Comparison of ENCODE assay signal across 14 cellular contexts in the genomic region with DNA sequence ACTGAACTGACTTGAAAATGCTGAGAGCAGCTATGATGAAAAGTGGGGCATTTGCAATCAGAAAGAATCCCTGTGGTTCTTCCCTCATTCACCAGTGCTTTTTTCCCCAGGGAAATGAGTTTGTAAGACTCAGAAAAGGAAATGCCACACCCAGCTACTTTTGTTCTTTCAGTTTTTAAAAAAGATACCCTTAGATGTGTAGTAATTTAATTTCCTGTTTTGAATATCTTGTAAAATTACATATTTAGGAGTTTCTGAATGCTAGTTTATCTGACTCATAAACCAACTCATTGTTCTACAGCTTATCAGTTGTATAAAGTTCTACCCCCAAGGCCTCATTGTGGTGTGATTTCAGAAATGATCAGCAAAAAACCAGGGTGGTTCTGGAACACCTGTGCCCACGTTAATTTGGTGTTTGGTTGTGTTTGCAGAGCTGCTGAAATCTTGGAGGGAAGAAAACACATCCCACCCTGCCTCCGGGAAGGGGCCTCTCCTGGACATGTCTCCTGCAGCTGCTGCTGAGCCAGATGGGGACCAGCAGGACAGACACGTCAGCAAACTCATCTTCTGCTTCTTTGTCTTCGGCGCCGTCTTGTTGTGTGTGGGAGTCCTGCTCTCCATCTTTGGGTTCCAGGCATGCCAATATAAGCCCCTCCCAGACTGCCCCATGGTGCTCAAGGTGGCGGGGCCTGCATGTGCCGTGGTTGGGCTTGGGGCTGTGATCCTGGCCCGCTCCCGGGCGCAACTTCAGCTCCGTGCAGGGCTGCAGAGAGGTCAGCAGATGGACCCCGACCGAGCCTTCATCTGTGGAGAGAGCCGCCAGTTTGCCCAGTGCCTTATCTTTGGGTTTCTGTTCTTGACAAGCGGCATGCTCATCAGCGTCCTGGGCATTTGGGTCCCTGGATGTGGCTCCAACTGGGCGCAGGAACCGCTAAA. TPM values are rescaled to one million over a fixed set of nuclear protein-coding genes. Genes with fewer than 3 reads are reported as not detected.
DNase-seq lines count a peak whose midpoint lies in the region; ATAC-seq, FAIRE-seq and TF ChIP-seq lines count a peak whose summit lies in the region.
"Had no signal": no experiment of that assay in that cellular context is flagged by ENCODE, and none has a peak within 500 bp of the region (broad histone marks: within the 10 kb centered on the region; RNA-seq: fewer than 3 reads in every experiment).

No MANE protein-coding gene starts in this region.

- H3K36me3 ChIP-seq in BJ (ENCODE audit: control insufficient read depth, insufficient read depth, low read length): no peaks in the 10 kb centered on the region
- H3K36me3 ChIP-seq in GM12878 (ENCODE audit: control insufficient read depth in 2 of 2, insufficient read depth in 2 of 2, low read length in 1 of 2): no peaks in the 10 kb centered on the region
- no peaks in the 10 kb centered on the region for H3K36me3 ChIP-seq in Karpas-422 (ENCODE audit: insufficient read depth, low read length)
- no peaks in the 10 kb centered on the region for H3K36me3 ChIP-seq in HepG2 (replicated peaks in 1 of 2; ENCODE audit: control insufficient read depth in 1 of 2, insufficient read depth in 2 of 2, low read length in 2 of 2)
- H3K36me3 ChIP-seq: tibial artery had no signal

- no peak for TF ChIP-seq CTCF in BJ (IDR thresholded peaks at IDR 0.05; ENCODE audit: insufficient read depth, low read depth, low read length)
- no peak for TF ChIP-seq CTCF in GM12878 (IDR thresholded peaks at IDR 0.05 in 2 of 3, conservative IDR thresholded peaks at IDR 0.05 in 1 of 3; ENCODE audit: control insufficient read depth in 2 of 3, extremely low read depth in 1 of 3, insufficient read depth in 1 of 3, low read depth in 3 of 3, low read length in 3 of 3)
- no peak for TF ChIP-seq CTCF in HepG2 (CRISPR knock-in tag; IDR thresholded peaks at IDR 0.05)

- in situ Hi-C loops in GM12878 (cut with MboI) (no loop called here), HepG2 (cut with HindIII; ENCODE audit: extremely low pct_ligation_motif_present, low pct_unique_long_range_greater_than_20kb) (no loop called here)

- RAD21 ChIA-PET in GM12878 (lab: Charles Lee; ENCODE audit: unreplicated experiment): no interaction called here

- H2AFZ ChIP-seq in GM12878 (ENCODE audit: control insufficient read depth, low read depth, low read length): no peak overlapping the region
- no peak overlapping the region for H2AFZ ChIP-seq in Karpas-422 (ENCODE audit: low read length)
- H2AFZ ChIP-seq in HepG2 (ENCODE audit: low read length): no peak overlapping the region

- no peak for ATAC-seq in GM12878
- ATAC-seq in HepG2: no peak

- no peaks in the 10 kb centered on the region for H3K9me2 ChIP-seq in Karpas-422 (replicated peaks; ENCODE audit: insufficient read depth, low read length)

- peaks cover 4% of the 10 kb centered on the region; the same call in 1 of the 2 replicates for H4K20me1 ChIP-seq in GM12878 (ENCODE audit: control insufficient read depth, insufficient read depth)
- no peaks in the 10 kb centered on the region for H4K20me1 ChIP-seq in Karpas-422 (ENCODE audit: insufficient read depth, low read depth, low read length)
- no peaks in the 10 kb centered on the region for H4K20me1 ChIP-seq in HepG2 (ENCODE audit: insufficient read depth, low read length)

- BruUV-seq in GM12878 (replicated peaks; lab: Mats Ljungman, UMichigan): no TSS peak
- BruUV-seq in HepG2 (replicated peaks; lab: Mats Ljungman, UMichigan): no TSS peak

- POLR2A ChIA-PET in BJ (lab: Charles Lee) (interaction anchor here (0.6 kb wide), 1 partner anchor 1553 kb away, joined by 3 read pairs; no protein-coding TSS in a partner anchor), GM12878 (lab: Charles Lee) (no interaction called here), HepG2 (lab: Yijun Ruan, JAX) (no interaction called here)

- intact Hi-C loops in GM12878 (cut with micrococcal nuclease; ENCODE audit: unreplicated experiment) (no loop called here), HepG2 (cut with micrococcal nuclease; ENCODE audit: unreplicated experiment) (no loop called here)

- H3K4me3 ChIP-seq in BJ (ENCODE audit: low read depth, low read length) (no peak overlapping the region), GM12878 (no peak overlapping the region), Karpas-422 (ENCODE audit: low read length) (no peak overlapping the region), HepG2 (replicated peaks in 1 of 3; ENCODE audit: insufficient read depth in 1 of 3, low read depth in 2 of 3, low read length in 3 of 3) (no peak overlapping the region)
- H3K4me3 ChIP-seq: tibial artery had no signal

- peak; percentile 41 for FAIRE-seq in GM12878 (lab: Jason Lieb, UNC)
- FAIRE-seq in HepG2 (lab: Jason Lieb, UNC): no peak
- FAIRE-seq: kidney had no signal

- SMC1A ChIA-PET in GM12878 (lab: Charles Lee; ENCODE audit: uncharacterized antibody, unreplicated experiment): no interaction called here

- H3K9ac ChIP-seq in GM12878 (ENCODE audit: control insufficient read depth, insufficient read depth, low read length) (no peak overlapping the region), Karpas-422 (ENCODE audit: low read length) (no peak overlapping the region), HepG2 (ENCODE audit: insufficient read depth, low read depth, low read length) (no peak overlapping the region)

- H3K79me2 ChIP-seq in GM12878 (ENCODE audit: control insufficient read depth, insufficient read depth, low read length) (no peaks in the 10 kb centered on the region), Karpas-422 (ENCODE audit: low read length) (no peaks in the 10 kb centered on the region), HepG2 (ENCODE audit: insufficient read depth, low read length) (no peaks in the 10 kb centered on the region)

- TF ChIP-seq RAD21 in GM12878 (IDR thresholded peaks at IDR 0.05; ENCODE audit: insufficient read depth, low read depth, low read length): no peak
- TF ChIP-seq RAD21 in HepG2 (CRISPR knock-in tag; IDR thresholded peaks at IDR 0.05): no peak

- CTCF ChIA-PET in BJ (lab: Yijun Ruan, JAX): interaction anchor here (0.8 to 1.7 kb wide), 7 partner anchors 31 to 328 kb away, joined by 3 to 6 read pairs (median 4); no protein-coding TSS in a partner anchor
- CTCF ChIA-PET in GM12878 (lab: Yijun Ruan, JAX): no interaction called here
- CTCF ChIA-PET in HepG2 (lab: Yijun Ruan, JAX; ENCODE audit: low intra/inter-chr PET ratio, low total read pairs): no interaction called here

- no peaks in the 10 kb centered on the region for H3K4me1 ChIP-seq in GM12878 (ENCODE audit: control insufficient read depth, insufficient read depth, low read length)
- H3K4me1 ChIP-seq in Karpas-422 (ENCODE audit: low read length): peaks cover 16% of the 10 kb centered on the region
- H3K4me1 ChIP-seq in HepG2 (ENCODE audit: insufficient read depth, low read length): peaks cover 6% of the 10 kb centered on the region; the same call in 1 of the 2 replicates

- TF ChIP-seq EP300 in GM12878 (IDR thresholded peaks at IDR 0.05; ENCODE audit: borderline replicate concordance in 1 of 2, control insufficient read depth in 1 of 2, low read depth in 2 of 2, low read length in 2 of 2) (no peak), HepG2 (IDR thresholded peaks at IDR 0.05; ENCODE audit: low read depth in 2 of 2, low read length in 2 of 2) (no peak), HepG2 (CRISPR knock-in tag; IDR thresholded peaks at IDR 0.05; ENCODE audit: borderline replicate concordance) (no peak)

- H3K9me3 ChIP-seq in GM12878 (replicated peaks; ENCODE audit: control insufficient read depth, insufficient read depth, low read length) (no peaks in the 10 kb centered on the region), Karpas-422 (ENCODE audit: low read length) (no peaks in the 10 kb centered on the region), HepG2 (ENCODE audit: low read length) (no peaks in the 10 kb centered on the region)
- H3K9me3 ChIP-seq: tibial artery had no signal

- DNase-seq in BJ (ENCODE audit: low read depth) (peak; percentile 26), HCEC 1CT (peak; percentile 22), GM12878 (ENCODE audit: low read depth, low spot score) (no peak), iPS-NIHi7 (ENCODE audit: extremely low spot score) (peak; percentile 46), Karpas-422 (no peak), HepG2 (ENCODE audit: low spot score) (no peak), epidermal melanocyte (ENCODE audit: insufficient read length, low spot score) (no peak), NCI-H2029 (lab: John Stamatoyannopoulos, UW) (no peak)
- DNase-seq: activated B cell treated with CpG ODN at 0.5 μM for 24 hours, DMS153, kidney, NCI-H1048, tibial artery had no signal

- TF ChIP-seq POLR2A in GM12878 (IDR thresholded peaks at IDR 0.05; ENCODE audit: low read depth, low read length): no peak
- TF ChIP-seq POLR2A in HepG2 (IDR thresholded peaks at IDR 0.05; ENCODE audit: insufficient read depth in 1 of 2, low read depth in 2 of 2, low read length in 2 of 2): no peak

- H3K27me3 ChIP-seq in BJ (ENCODE audit: control insufficient read depth, insufficient read depth, low read length) (no peaks in the 10 kb centered on the region), GM12878 (replicated peaks in 1 of 2; ENCODE audit: control insufficient read depth in 2 of 2, insufficient read depth in 2 of 2, low read length in 1 of 2) (peaks cover 7 to 9% of the 10 kb centered on the region in 2 experiments), Karpas-422 (ENCODE audit: low read length) (no peaks in the 10 kb centered on the region), HepG2 (ENCODE audit: control insufficient read depth in 1 of 2, insufficient read depth in 2 of 2, low read length in 2 of 2) (peaks cover 11 to 72% of the 10 kb centered on the region in 2 experiments)

- WGBS in GM12878 (ENCODE audit: insufficient coverage, insufficient replicate concordance, low lambda C conversion rate, missing lambda C conversion rate): 60% methylated on average over 19 of the region's 19 CpGs
- WGBS in HepG2 (ENCODE audit: low lambda C conversion rate): 11% methylated on average over 7 of the region's 19 CpGs

- H3K4me2 ChIP-seq in GM12878 (ENCODE audit: control insufficient read depth, insufficient read depth): no peak overlapping the region
- H3K4me2 ChIP-seq in Karpas-422 (ENCODE audit: low read depth, low read length, poor library complexity, severe bottlenecking): no peak overlapping the region
- no peak overlapping the region for H3K4me2 ChIP-seq in HepG2 (ENCODE audit: low read depth, low read length)

- H3K27ac ChIP-seq in GM12878 (ENCODE audit: control insufficient read depth, insufficient read depth) (no peak overlapping the region), Karpas-422 (ENCODE audit: low read length) (no peak overlapping the region), HepG2 (ENCODE audit: extremely low read length, insufficient read depth, low read length) (no peak overlapping the region)
- H3K27ac ChIP-seq: tibial artery had no signal

RNA-seq across cellular contexts. Expression of gene TMEM171, which starts 2.8 kb away (rescaled TPM):
- polyA plus RNA-seq in BJ (2011; rRNA removed) (4.4 and 5.3 TPM in 2 replicates), GM12878 (2011; rRNA removed) (not detected in 2 replicates), GM12878 (2014; fragmentation: Illumina TruSeq; extraction: Trizol) (not detected in 2 replicates), GM12878 (2014; fragmentation: Nextera tagmentation; extraction: Ambion mirVana) (not detected), GM12878 (2014; rRNA removed) (not detected in 2 replicates), GM12878 (2016; fragmentation: Nextera tagmentation; extraction: Ambion mirVana) (not detected), HepG2 (2011; rRNA removed) (0.12 TPM in 1 of 2 replicates, not detected in the other)
- polyA minus RNA-seq in BJ (2011; rRNA and poly(A)+ RNA removed): 1.3 and 2.1 TPM in 2 replicates
- total RNA-seq in GM12878 (2013; cell fraction: nucleolus; rRNA removed): not detected in 2 replicates
- total RNA-seq in GM12878 (2014; rRNA removed) (not detected in 2 replicates), GM12878 (2014; rRNA removed; fragmentation: Illumina TruSeq; extraction: Trizol) (not detected in 2 replicates), GM12878 (2021) (not detected in 2 replicates), HepG2 (2016; rRNA removed; fragmentation: Illumina TruSeq; extraction: Trizol) (not detected in 2 replicates)
- polyA plus RNA-seq in GM12878 (2011; ENCODE audit: low read depth): not detected
- 0.07 TPM in 1 of 2 replicates, not detected in the other for polyA plus RNA-seq in GM12878 (2011; cell fraction: cytosol; rRNA removed)
- not detected in 2 replicates for polyA plus RNA-seq in GM12878 (2011; cell fraction: nucleus; rRNA removed)
- not detected in 2 replicates for polyA plus RNA-seq in GM12878 (2012)
- not detected in 2 replicates for polyA minus RNA-seq in GM12878 (2011; rRNA and poly(A)+ RNA removed)
- polyA minus RNA-seq in GM12878 (2011; cell fraction: cytosol; rRNA and poly(A)+ RNA removed): not detected in 2 replicates
- polyA minus RNA-seq in GM12878 (2011; cell fraction: nucleus; rRNA and poly(A)+ RNA removed): not detected in 2 replicates
- not detected in 2 replicates for total RNA-seq in Karpas-422 (2014; rRNA removed; shearing (Covaris generic); ENCODE audit: low replicate concordance)
- total RNA-seq in HepG2 (2016; cell fraction: cytosol; rRNA removed; fragmentation: Illumina TruSeq; extraction: Trizol; ENCODE audit: low read depth): not detected in 2 replicates
- not detected in 2 replicates for total RNA-seq in HepG2 (2016; cell fraction: insoluble cytoplasmic fraction; rRNA removed; fragmentation: Illumina TruSeq; extraction: Trizol)
- total RNA-seq in HepG2 (2016; cell fraction: membrane; rRNA removed; fragmentation: Illumina TruSeq; extraction: Trizol): not detected in 2 replicates
- not detected in 2 replicates for total RNA-seq in HepG2 (2016; cell fraction: nucleus; rRNA removed; fragmentation: Illumina TruSeq; extraction: Trizol)
- polyA plus RNA-seq in HepG2 (2011; cell fraction: cytosol; rRNA removed): not detected in 2 replicates
- polyA plus RNA-seq in HepG2 (2011; cell fraction: nucleus; rRNA removed): not detected in 2 replicates
- not detected in 2 replicates for polyA plus RNA-seq in HepG2 (2012)
- not detected in 2 replicates for polyA plus RNA-seq in HepG2 (2016; cell fraction: cytosol; fragmentation: Illumina TruSeq; extraction: Trizol; ENCODE audit: low read depth)
- not detected in 2 replicates for polyA plus RNA-seq in HepG2 (2016; cell fraction: insoluble cytoplasmic fraction; fragmentation: Illumina TruSeq; extraction: Trizol; ENCODE audit: low read depth)
- not detected in 2 replicates for polyA plus RNA-seq in HepG2 (2016; cell fraction: membrane; fragmentation: Illumina TruSeq; extraction: Trizol; ENCODE audit: low read depth)
- not detected in 2 replicates for polyA plus RNA-seq in HepG2 (2016; cell fraction: nucleus; fragmentation: Illumina TruSeq; extraction: Trizol; ENCODE audit: insufficient read depth, low read depth)
- 0.19 TPM in 1 of 2 replicates, not detected in the other for polyA minus RNA-seq in HepG2 (2011; rRNA and poly(A)+ RNA removed; ENCODE audit: low replicate concordance)
- polyA minus RNA-seq in HepG2 (2011; cell fraction: cytosol; rRNA and poly(A)+ RNA removed): not detected in 2 replicates
- not detected in 2 replicates for polyA minus RNA-seq in HepG2 (2011; cell fraction: nucleus; rRNA and poly(A)+ RNA removed)
- total RNA-seq: activated B cell treated with CpG ODN at 0.5 μM for 24 hours, omental fat pad had no signal

RNA-seq across cellular contexts. Expression of gene TMEM174, which starts 49.9 kb away (rescaled TPM):
- polyA plus RNA-seq in BJ (2011; rRNA removed): not detected in 2 replicates
- polyA minus RNA-seq in BJ (2011; rRNA and poly(A)+ RNA removed): not detected in 2 replicates
- total RNA-seq in GM12878 (2013; cell fraction: nucleolus; rRNA removed): not detected in 2 replicates
- not detected in 2 replicates for total RNA-seq in GM12878 (2014; rRNA removed)
- total RNA-seq in GM12878 (2014; rRNA removed; fragmentation: Illumina TruSeq; extraction: Trizol): not detected in 2 replicates
- not detected in 2 replicates for total RNA-seq in GM12878 (2021)
- polyA plus RNA-seq in GM12878 (2011; ENCODE audit: low read depth): not detected
- polyA plus RNA-seq in GM12878 (2011; rRNA removed): not detected in 2 replicates
- polyA plus RNA-seq in GM12878 (2011; cell fraction: cytosol; rRNA removed): not detected in 2 replicates
- polyA plus RNA-seq in GM12878 (2011; cell fraction: nucleus; rRNA removed): not detected in 2 replicates
- polyA plus RNA-seq in GM12878 (2012): not detected in 2 replicates
- not detected in 2 replicates for polyA plus RNA-seq in GM12878 (2014; fragmentation: Illumina TruSeq; extraction: Trizol)
- polyA plus RNA-seq in GM12878 (2014; fragmentation: Nextera tagmentation; extraction: Ambion mirVana): not detected
- not detected in 2 replicates for polyA plus RNA-seq in GM12878 (2014; rRNA removed)
- polyA plus RNA-seq in GM12878 (2016; fragmentation: Nextera tagmentation; extraction: Ambion mirVana): not detected
- polyA minus RNA-seq in GM12878 (2011; rRNA and poly(A)+ RNA removed): not detected in 2 replicates
- not detected in 2 replicates for polyA minus RNA-seq in GM12878 (2011; cell fraction: cytosol; rRNA and poly(A)+ RNA removed)
- polyA minus RNA-seq in GM12878 (2011; cell fraction: nucleus; rRNA and poly(A)+ RNA removed): not detected in 2 replicates
- not detected in 2 replicates for total RNA-seq in Karpas-422 (2014; rRNA removed; shearing (Covaris generic); ENCODE audit: low replicate concordance)
- not detected in 2 replicates for total RNA-seq in HepG2 (2016; rRNA removed; fragmentation: Illumina TruSeq; extraction: Trizol)
- total RNA-seq in HepG2 (2016; cell fraction: cytosol; rRNA removed; fragmentation: Illumina TruSeq; extraction: Trizol; ENCODE audit: low read depth): not detected in 2 replicates
- not detected in 2 replicates for total RNA-seq in HepG2 (2016; cell fraction: insoluble cytoplasmic fraction; rRNA removed; fragmentation: Illumina TruSeq; extraction: Trizol)
- not detected in 2 replicates for total RNA-seq in HepG2 (2016; cell fraction: membrane; rRNA removed; fragmentation: Illumina TruSeq; extraction: Trizol)
- not detected in 2 replicates for total RNA-seq in HepG2 (2016; cell fraction: nucleus; rRNA removed; fragmentation: Illumina TruSeq; extraction: Trizol)
- polyA plus RNA-seq in HepG2 (2011; rRNA removed): not detected in 2 replicates
- polyA plus RNA-seq in HepG2 (2011; cell fraction: cytosol; rRNA removed): not detected in 2 replicates
- not detected in 2 replicates for polyA plus RNA-seq in HepG2 (2011; cell fraction: nucleus; rRNA removed)
- polyA plus RNA-seq in HepG2 (2012): not detected in 2 replicates
- not detected in 2 replicates for polyA plus RNA-seq in HepG2 (2016; cell fraction: cytosol; fragmentation: Illumina TruSeq; extraction: Trizol; ENCODE audit: low read depth)
- polyA plus RNA-seq in HepG2 (2016; cell fraction: insoluble cytoplasmic fraction; fragmentation: Illumina TruSeq; extraction: Trizol; ENCODE audit: low read depth): not detected in 2 replicates
- polyA plus RNA-seq in HepG2 (2016; cell fraction: membrane; fragmentation: Illumina TruSeq; extraction: Trizol; ENCODE audit: low read depth): not detected in 2 replicates
- not detected in 2 replicates for polyA plus RNA-seq in HepG2 (2016; cell fraction: nucleus; fragmentation: Illumina TruSeq; extraction: Trizol; ENCODE audit: insufficient read depth, low read depth)
- not detected in 2 replicates for polyA minus RNA-seq in HepG2 (2011; rRNA and poly(A)+ RNA removed; ENCODE audit: low replicate concordance)
- polyA minus RNA-seq in HepG2 (2011; cell fraction: cytosol; rRNA and poly(A)+ RNA removed): not detected in 2 replicates
- not detected in 2 replicates for polyA minus RNA-seq in HepG2 (2011; cell fraction: nucleus; rRNA and poly(A)+ RNA removed)
- total RNA-seq: activated B cell treated with CpG ODN at 0.5 μM for 24 hours, omental fat pad had no signal

Comparison
In these comparisons a context has a peak if more than half of its experiments do, and no peak if none do; other contexts are left out.
1. DNase-seq: peak in BJ (single experiment), HCEC 1CT (single experiment) and iPS-NIHi7 (single experiment); none in GM12878 (single experiment), Karpas-422 (single experiment), HepG2 (single experiment), epidermal melanocyte (single experiment) and NCI-H2029 (single experiment).